ENCODE assay signal across 1 cellular context in genomic region chr1:56688522-56689026, GRCh38.
TF ChIP-seq lines count a peak whose summit lies in the region.

No MANE protein-coding gene starts in this region.

TF ChIP-seq in WTC11, 78 proteins besides CTCF, POLR2A, EP300 and RAD21 (continued from another document):
- TF ChIP-seq, protein P1, sequence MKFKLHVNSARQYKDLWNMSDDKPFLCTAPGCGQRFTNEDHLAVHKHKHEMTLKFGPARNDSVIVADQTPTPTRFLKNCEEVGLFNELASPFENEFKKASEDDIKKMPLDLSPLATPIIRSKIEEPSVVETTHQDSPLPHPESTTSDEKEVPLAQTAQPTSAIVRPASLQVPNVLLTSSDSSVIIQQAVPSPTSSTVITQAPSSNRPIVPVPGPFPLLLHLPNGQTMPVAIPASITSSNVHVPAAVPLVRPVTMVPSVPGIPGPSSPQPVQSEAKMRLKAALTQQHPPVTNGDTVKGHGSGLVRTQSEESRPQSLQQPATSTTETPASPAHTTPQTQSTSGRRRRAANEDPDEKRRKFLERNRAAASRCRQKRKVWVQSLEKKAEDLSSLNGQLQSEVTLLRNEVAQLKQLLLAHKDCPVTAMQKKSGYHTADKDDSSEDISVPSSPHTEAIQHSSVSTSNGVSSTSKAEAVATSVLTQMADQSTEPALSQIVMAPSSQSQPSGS (CRISPR knock-in tag; IDR thresholded peaks at IDR 0.05; ENCODE audit: borderline replicate concordance, low read depth) = no peak
- no peak for TF ChIP-seq NR1H2 (CRISPR knock-in tag; IDR thresholded peaks at IDR 0.05)
- no peak for TF ChIP-seq IRF2 (CRISPR knock-in tag; IDR thresholded peaks at IDR 0.05; ENCODE audit: borderline replicate concordance, low read depth)
- TF ChIP-seq, protein P2, sequence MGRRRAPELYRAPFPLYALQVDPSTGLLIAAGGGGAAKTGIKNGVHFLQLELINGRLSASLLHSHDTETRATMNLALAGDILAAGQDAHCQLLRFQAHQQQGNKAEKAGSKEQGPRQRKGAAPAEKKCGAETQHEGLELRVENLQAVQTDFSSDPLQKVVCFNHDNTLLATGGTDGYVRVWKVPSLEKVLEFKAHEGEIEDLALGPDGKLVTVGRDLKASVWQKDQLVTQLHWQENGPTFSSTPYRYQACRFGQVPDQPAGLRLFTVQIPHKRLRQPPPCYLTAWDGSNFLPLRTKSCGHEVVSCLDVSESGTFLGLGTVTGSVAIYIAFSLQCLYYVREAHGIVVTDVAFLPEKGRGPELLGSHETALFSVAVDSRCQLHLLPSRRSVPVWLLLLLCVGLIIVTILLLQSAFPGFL (CRISPR knock-in tag; IDR thresholded peaks at IDR 0.05; ENCODE audit: borderline replicate concordance) = no peak
- no peak for TF ChIP-seq ZNF671 (CRISPR knock-in tag; IDR thresholded peaks at IDR 0.05)
